7 cellular contexts compared by ENCODE assay signal in the genomic region with DNA sequence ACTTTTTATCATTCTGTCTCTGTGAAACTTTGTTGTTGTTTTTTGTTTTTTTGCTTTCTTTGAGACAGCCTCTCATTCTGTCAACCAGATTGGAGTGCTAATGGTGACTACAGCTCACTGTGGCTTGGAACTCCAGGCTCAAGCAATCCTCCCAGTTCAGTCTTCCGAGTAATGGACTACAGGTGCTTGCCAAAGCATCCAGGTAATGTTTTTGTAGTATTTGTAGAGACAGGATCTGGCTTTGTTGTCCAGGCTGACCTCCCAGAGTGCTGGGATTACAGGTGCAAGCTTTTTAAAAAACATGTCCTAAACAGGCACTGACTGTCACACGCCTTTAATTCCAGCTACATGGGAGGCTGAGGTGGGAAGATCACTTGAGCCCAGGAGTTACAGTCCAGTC.
"Had no signal": no experiment of that assay in that cellular context is flagged by ENCODE, and none has a peak within 500 bp of the region (broad histone marks: within the 10 kb centered on the region; RNA-seq: fewer than 3 reads in every experiment).

No MANE protein-coding gene starts in this region.

- DNase-seq: IMR-90, KBM-7, KG1 had no signal

- H3K27ac ChIP-seq: HL-60, KMS-11 had no signal

- H3K4me3 ChIP-seq: K562 had no signal

- ATAC-seq: HepG2, K562 had no signal

- H3K4me2 ChIP-seq: KMS-11 had no signal
